Comparison of ENCODE assay signal across 16 cellular contexts in genomic region chr2:171345971-171346722, GRCh38.
DNase-seq lines count a peak whose midpoint lies in the region; ATAC-seq, FAIRE-seq and TF ChIP-seq lines count a peak whose summit lies in the region.
"Had no signal": no experiment of that assay in that cellular context is flagged by ENCODE, and none has a peak within 500 bp of the region (broad histone marks: within the 10 kb centered on the region; RNA-seq: fewer than 3 reads in every experiment).

No MANE protein-coding gene starts in this region.

- CTCF ChIA-PET in MCF 10A (lab: Yijun Ruan, JAX), result no interaction called here

- no peak overlapping the region for H3K4me3 ChIP-seq in mucosa of descending colon
- H3K4me3 ChIP-seq: gastrocnemius medialis had no signal

- POLR2A ChIA-PET in MCF 10A (lab: Yijun Ruan, JAX), result interaction anchor here (1.2 kb wide), 1 partner anchor 12 kb away, joined by 5 read pairs; no protein-coding TSS in a partner anchor

- DNase-seq in GM12891 (ENCODE audit: insufficient read length, low spot score) (no peak), HT-29 (ENCODE audit: low spot score) (peak; percentile 37), mucosa of descending colon (peak in 1 of 3 donors; percentile 30), NCI-H446 (lab: John Stamatoyannopoulos, UW) (no peak), NCI-H2227 treated with DMSO at 0.1 percent for 48 hours (lab: John Stamatoyannopoulos, UW) (no peak), MCF 10A (ENCODE audit: unreplicated experiment) (no peak)
- DNase-seq: CD4-positive, alpha-beta memory T cell; gastrocnemius medialis; HCEC 1CT; naive thymus-derived CD8-positive, alpha-beta T cell; NCI-H1436; substantia nigra; T1000 had no signal

- peak overlapping the region; percentile 83 for H3K27ac Mint-ChIP-seq in activated T-helper 17 cell treated with anti-CD3 and anti-CD28 coated beads, Interleukin-2, amount 50 U/mL, for 72 hours
- no peak overlapping the region for H3K27ac Mint-ChIP-seq in MCF 10A (ENCODE audit: low read depth, unreplicated experiment)
- H3K27ac Mint-ChIP-seq: naive thymus-derived CD8-positive, alpha-beta T cell had no signal

- peaks cover 28% of the 10 kb centered on the region for H3K4me1 Mint-ChIP-seq in activated T-helper 17 cell treated with anti-CD3 and anti-CD28 coated beads, Interleukin-2, amount 50 U/mL, for 72 hours
- peaks cover 16% of the 10 kb centered on the region for H3K4me1 Mint-ChIP-seq in MCF 10A (ENCODE audit: insufficient read depth, unreplicated experiment)

- no peak for TF ChIP-seq POLR2A in GM12891 (IDR thresholded peaks at IDR 0.05; ENCODE audit: low read depth, low read length)

- no peaks in the 10 kb centered on the region for H3K36me3 Mint-ChIP-seq in activated T-helper 17 cell treated with anti-CD3 and anti-CD28 coated beads, Interleukin-2, amount 50 U/mL, for 72 hours (ENCODE audit: low read depth)
- H3K36me3 Mint-ChIP-seq in MCF 10A (ENCODE audit: insufficient read depth, unreplicated experiment), result peaks cover 12% of the 10 kb centered on the region
- H3K36me3 Mint-ChIP-seq: CD4-positive, alpha-beta memory T cell had no signal

- intact Hi-C loops in mucosa of descending colon (cut with DNase I, micrococcal nuclease) (no loop called here), MCF 10A (cut with micrococcal nuclease) (loop anchor here (5.0 kb wide), 1 partner anchor 71 kb away; no protein-coding TSS in a partner anchor)

- H3K9me3 ChIP-seq in mucosa of descending colon, result no peaks in the 10 kb centered on the region
- H3K9me3 ChIP-seq: gastrocnemius medialis had no signal

- no peak for ATAC-seq in activated T-helper 17 cell treated with anti-CD3 and anti-CD28 coated beads, Interleukin-2, amount 50 U/mL, for 72 hours (replicated peaks)
- peak; percentile 91 for ATAC-seq in mucosa of descending colon
- ATAC-seq in HG02610 (IDR thresholded peaks at IDR 0.05; ENCODE audit: unreplicated experiment), result no peak
- ATAC-seq: gastrocnemius medialis; naive thymus-derived CD8-positive, alpha-beta T cell had no signal

- TF ChIP-seq CTCF in mucosa of descending colon (IDR thresholded peaks at IDR 0.05) (no peak), MCF 10A (IDR thresholded peaks at IDR 0.05; ENCODE audit: unreplicated experiment) (no peak)

- no peaks in the 10 kb centered on the region for H3K36me3 ChIP-seq in mucosa of descending colon (ENCODE audit: low read depth)
- H3K36me3 ChIP-seq: gastrocnemius medialis had no signal

- BruUV-seq in MCF 10A (replicated peaks; lab: Mats Ljungman, UMichigan), result no TSS peak

- H3K4me1 ChIP-seq in mucosa of descending colon (ENCODE audit: low read depth), result peaks cover 20% of the 10 kb centered on the region

- peak overlapping the region; percentile 48 for H3K4me3 Mint-ChIP-seq in activated T-helper 17 cell treated with anti-CD3 and anti-CD28 coated beads, Interleukin-2, amount 50 U/mL, for 72 hours
- H3K4me3 Mint-ChIP-seq in MCF 10A (ENCODE audit: unreplicated experiment), result no peak overlapping the region
- H3K4me3 Mint-ChIP-seq: naive thymus-derived CD8-positive, alpha-beta T cell had no signal

- H3K9me3 Mint-ChIP-seq in activated T-helper 17 cell treated with anti-CD3 and anti-CD28 coated beads, Interleukin-2, amount 50 U/mL, for 72 hours, result no peaks in the 10 kb centered on the region
- H3K9me3 Mint-ChIP-seq in MCF 10A (ENCODE audit: unreplicated experiment), result no peaks in the 10 kb centered on the region

- no peak for FAIRE-seq in GM12891 (lab: Jason Lieb, UNC)
- FAIRE-seq: keratinocyte had no signal

- no peaks in the 10 kb centered on the region for H3K27me3 Mint-ChIP-seq in activated T-helper 17 cell treated with anti-CD3 and anti-CD28 coated beads, Interleukin-2, amount 50 U/mL, for 72 hours
- H3K27me3 Mint-ChIP-seq in MCF 10A (ENCODE audit: insufficient read depth, unreplicated experiment), result no peaks in the 10 kb centered on the region
- H3K27me3 Mint-ChIP-seq: CD4-positive, alpha-beta memory T cell; naive thymus-derived CD8-positive, alpha-beta T cell had no signal

TF ChIP-seq in GM12891, 5 proteins besides CTCF, POLR2A, EP300 and RAD21:
- TF ChIP-seq SPI1 (IDR thresholded peaks at IDR 0.05; ENCODE audit: low read depth, low read length), result peak; percentile 42
- TF ChIP-seq POU2F2 (IDR thresholded peaks at IDR 0.05; ENCODE audit: low read depth, low read length), result no peak
- TF ChIP-seq PAX5 (IDR thresholded peaks at IDR 0.05; ENCODE audit: insufficient read depth, low read length, severe bottlenecking), result no peak
